7 cellular contexts compared by ENCODE assay signal in the genomic region with DNA sequence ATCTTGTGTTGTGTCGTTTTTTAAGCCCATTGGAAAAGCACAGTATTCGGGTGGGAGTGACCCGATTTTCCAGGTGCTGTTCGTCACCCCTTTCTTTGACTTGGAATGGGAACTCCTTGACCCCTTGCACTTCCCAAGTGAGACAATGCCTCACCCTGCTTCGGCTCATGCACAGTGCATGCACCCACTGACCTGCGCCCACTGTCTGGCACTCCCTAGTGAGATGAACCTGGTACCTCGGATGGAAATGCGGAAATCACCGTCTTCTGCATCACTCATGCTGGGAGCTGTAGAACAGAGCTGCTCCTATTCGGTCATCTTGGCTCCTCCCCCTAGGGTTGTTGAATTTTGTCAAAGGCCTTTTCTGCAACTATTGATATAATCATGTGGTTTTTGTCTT.
A peak's percentile ranks its signal among the peaks of the same experiment; 100 is the strongest.
DNase-seq lines count a peak whose midpoint lies in the region; ATAC-seq and TF ChIP-seq lines count a peak whose summit lies in the region.
"Not testable (repeated sequence)": the region's sequence is repeated elsewhere in the genome, so short reads cannot be mapped to it uniquely, and the experiment has no call there.

No MANE protein-coding gene starts in this region.

- H3K27me3 ChIP-seq in RWPE2 (ENCODE audit: insufficient read depth, poor library complexity, severe bottlenecking); suprapubic skin; upper lobe of right lung: not testable (repeated sequence)

- not testable (repeated sequence) for H3K4me3 ChIP-seq in RWPE2 (ENCODE audit: severe bottlenecking); suprapubic skin; upper lobe of right lung

- H3K36me3 ChIP-seq in RWPE2 (ENCODE audit: low read depth); suprapubic skin; upper lobe of right lung: not testable (repeated sequence)

- H3K9me3 ChIP-seq in RWPE2 (ENCODE audit: severe bottlenecking); suprapubic skin; upper lobe of right lung: not testable (repeated sequence)

- not testable (repeated sequence) for H3K4me1 ChIP-seq in RWPE2 (ENCODE audit: insufficient read depth, poor library complexity, severe bottlenecking); suprapubic skin; upper lobe of right lung

- intact Hi-C loops in upper lobe of right lung (cut with DNase I): not testable (repeated sequence)

- 89% methylated on average over 10 of the region's 10 CpGs for WGBS in suprapubic skin

- H3K36me3 Mint-ChIP-seq in chondrocyte (ENCODE audit: low read depth): not testable (repeated sequence)

- H3K4me3 Mint-ChIP-seq in chondrocyte (ENCODE audit: unreplicated experiment): not testable (repeated sequence)

- TF ChIP-seq CTCF in RWPE2 (IDR thresholded peaks at IDR 0.05; ENCODE audit: poor library complexity, severe bottlenecking); chondrocyte (IDR thresholded peaks at IDR 0.05); suprapubic skin (IDR thresholded peaks at IDR 0.05); upper lobe of right lung (IDR thresholded peaks at IDR 0.05): not testable (repeated sequence)

- not testable (repeated sequence) for H3K27ac ChIP-seq in RWPE2 (ENCODE audit: poor library complexity, severe bottlenecking); suprapubic skin; upper lobe of right lung

- not testable (repeated sequence) for H3K27ac Mint-ChIP-seq in chondrocyte (ENCODE audit: unreplicated experiment)

- not testable (repeated sequence) for H3K27me3 Mint-ChIP-seq in chondrocyte (ENCODE audit: low read depth)

- not testable (repeated sequence) for TF ChIP-seq EP300 in suprapubic skin (IDR thresholded peaks at IDR 0.05)

- DNase-seq in RWPE2 (ENCODE audit: low spot score): peak; percentile 34
- DNase-seq in chondrocyte (ENCODE audit: low spot score): peak; percentile 28
- DNase-seq in islet precursor cell: peak; percentile 32
- DNase-seq in left lobe of liver (ENCODE audit: low spot score): peak; percentile 11
- DNase-seq in mesenteric fat pad (ENCODE audit: low spot score): peak; percentile 59
- DNase-seq in suprapubic skin (ENCODE audit: low spot score in 2 of 2): peak; percentile 26 to 63
- DNase-seq in upper lobe of right lung: peak; percentile 6

- TF ChIP-seq POLR2A in suprapubic skin (IDR thresholded peaks at IDR 0.05): not testable (repeated sequence)

- not testable (repeated sequence) for ATAC-seq in RWPE2 (ENCODE audit: low read depth); left lobe of liver; upper lobe of right lung

- H3K9me3 Mint-ChIP-seq in chondrocyte (ENCODE audit: low read depth): peaks cover 64% of the 10 kb centered on the region

- H3K4me1 Mint-ChIP-seq in chondrocyte (ENCODE audit: low read depth): not testable (repeated sequence)

Comparison
In these comparisons a context has a peak if more than half of its experiments do, and no peak if none do; other contexts are left out.
1. DNase-seq: peak in every context shown above with its lines; median percentile 59 in mesenteric fat pad; 44 in suprapubic skin; 34 in RWPE2; 32 in islet precursor cell; 28 in chondrocyte; 11 in left lobe of liver; 6 in upper lobe of right lung.